7 cellular contexts compared by ENCODE assay signal in genomic region chr15:69758291-69758771, GRCh38.
DNase-seq lines count a peak whose midpoint lies in the region; ATAC-seq and TF ChIP-seq lines count a peak whose summit lies in the region.

No MANE protein-coding gene starts in this region.

- H3K27me3 ChIP-seq in H7 (ENCODE audit: control insufficient read depth, insufficient read depth, low read length): no peaks in the 10 kb centered on the region

- DNase-seq in ELR (ENCODE audit: low read depth): peak; percentile 27
- DNase-seq in NCI-H226: peak; percentile 41
- peak; percentile 40 for DNase-seq in choroid plexus epithelial cell (ENCODE audit: low read depth)
- DNase-seq in skeletal muscle cell (ENCODE audit: low read depth): peak; percentile 17
- no peak for DNase-seq in erythroblast (lab: John Stamatoyannopoulos, UW)
- no peak for DNase-seq in H7

- TF ChIP-seq POLR2A in erythroblast (IDR thresholded peaks at IDR 0.05; ENCODE audit: low read length): no peak

- ATAC-seq in GM18511 (IDR thresholded peaks at IDR 0.05; ENCODE audit: unreplicated experiment): no peak

- H3K4me3 ChIP-seq in choroid plexus epithelial cell (ENCODE audit: low read depth, low read length): no peak overlapping the region
- no peak overlapping the region for H3K4me3 ChIP-seq in skeletal muscle cell (ENCODE audit: low read depth, low read length)
- no peak overlapping the region for H3K4me3 ChIP-seq in H7 (ENCODE audit: insufficient read depth, low read depth, low read length)

- no peak for TF ChIP-seq CTCF in choroid plexus epithelial cell (conservative IDR thresholded peaks at IDR 0.05; ENCODE audit: low read depth, low read length)

- H3K36me3 ChIP-seq in H7 (replicated peaks; ENCODE audit: control insufficient read depth, insufficient read depth, low read length): no peaks in the 10 kb centered on the region

Comparison
In these comparisons a context has a peak if more than half of its experiments do, and no peak if none do; other contexts are left out.
1. DNase-seq: peak in ELR (single experiment), NCI-H226 (single experiment), choroid plexus epithelial cell (single experiment) and skeletal muscle cell (single experiment); none in erythroblast (0 of 2) and H7 (single experiment).